Comparison of ENCODE assay signal across 8 cellular contexts in genomic region chr11:57658023-57658361, GRCh38. TPM values are rescaled to one million over a fixed set of nuclear protein-coding genes. Genes with fewer than 3 reads are reported as not detected.
A peak's percentile ranks its signal among the peaks of the same experiment; 100 is the strongest.
DNase-seq lines count a peak whose midpoint lies in the region; ATAC-seq, FAIRE-seq and TF ChIP-seq lines count a peak whose summit lies in the region.

No MANE protein-coding gene starts in this region.

- H3K4me1 ChIP-seq in SJCRH30 (no peaks in the 10 kb centered on the region), esophagus squamous epithelium (peaks cover 4 to 32% (median 13%) of the 10 kb centered on the region in 3 donors)

- no peak for ATAC-seq in HG03521 (IDR thresholded peaks at IDR 0.05; ENCODE audit: unreplicated experiment)

- intact Hi-C loops in esophagus squamous epithelium (cut with DNase I): no loop called here

- 0 to 1% methylated on average over 8 of the region's 8 CpGs for WGBS in esophagus squamous epithelium, 2 donors

- no peaks in the 10 kb centered on the region for H3K9me3 ChIP-seq in SJCRH30 (replicated peaks)
- H3K9me3 ChIP-seq in esophagus squamous epithelium: no peaks in the 10 kb centered on the region

- peak overlapping the region; percentile 82 for H3K4me3 ChIP-seq in GM12875 (ENCODE audit: low read depth, low read length)
- H3K4me3 ChIP-seq in SJCRH30: peak overlapping the region; percentile 79
- peak overlapping the region; percentile 49 to 89 (median 68) for H3K4me3 ChIP-seq in esophagus squamous epithelium
- peak overlapping the region; percentile 71 for H3K4me3 ChIP-seq in retinal pigment epithelial cell (ENCODE audit: low read length)

- FAIRE-seq in GM19239 (lab: Jason Lieb, UNC): no peak

- no peaks in the 10 kb centered on the region for H3K27me3 ChIP-seq in SJCRH30
- peaks cover 0 to 3% (median 0%) of the 10 kb centered on the region in 4 donors for H3K27me3 ChIP-seq in esophagus squamous epithelium

- DNase-seq in SJCRH30: no peak
- DNase-seq in esophagus squamous epithelium (lab: John Stamatoyannopoulos, UW): no peak
- DNase-seq in retinal pigment epithelial cell (ENCODE audit: low read depth): no peak
- DNase-seq in NCI-H446 (lab: John Stamatoyannopoulos, UW): no peak
- no peak for DNase-seq in AG08396 (ENCODE audit: low spot score)
- DNase-seq in GM19239 (ENCODE audit: insufficient read length, low spot score): no peak

- TF ChIP-seq POLR2A in esophagus squamous epithelium (IDR thresholded peaks at IDR 0.05): no peak

- H3K36me3 ChIP-seq in SJCRH30 (peaks cover 24% of the 10 kb centered on the region), esophagus squamous epithelium (peaks cover 9 to 43% (median 13%) of the 10 kb centered on the region in 3 donors)

- no peak for TF ChIP-seq CTCF in GM12875 (IDR thresholded peaks at IDR 0.05; ENCODE audit: borderline replicate concordance, insufficient read depth, low read depth, low read length)
- TF ChIP-seq CTCF in esophagus squamous epithelium (IDR thresholded peaks at IDR 0.05): no peak
- TF ChIP-seq CTCF in retinal pigment epithelial cell (conservative IDR thresholded peaks at IDR 0.05; ENCODE audit: low read depth, low read length): no peak

- H3K27ac ChIP-seq in SJCRH30: peak overlapping the region; percentile 9; the same call in 1 of the 2 replicates
- H3K27ac ChIP-seq in esophagus squamous epithelium: peak overlapping the region; percentile 64 to 96 (median 92)

RNA-seq across cellular contexts. Expression of gene CLP1, which starts 0.4 kb away (rescaled TPM):
- total RNA-seq in SJCRH30 (2014; rRNA removed; shearing (Covaris generic)): 26.5 and 27.4 TPM in 2 replicates
- total RNA-seq in esophagus squamous epithelium: 10 to 100 TPM in 3 of 4 donors, 1 to 10 TPM in 1; 9.5 to 26.6 (median 14.7) TPM

RNA-seq across cellular contexts. Expression of gene YPEL4, which starts 8.3 kb away (rescaled TPM):
- total RNA-seq in SJCRH30 (2014; rRNA removed; shearing (Covaris generic)): 0.04 TPM in 1 of 2 replicates, not detected in the other
- under 1 TPM in 2 of 4 donors, not detected in 2; 0.56 to 0.95 TPM for total RNA-seq in esophagus squamous epithelium

RNA-seq across cellular contexts. Expression of gene ZDHHC5, which starts 9.9 kb away (rescaled TPM):
- total RNA-seq in SJCRH30 (2014; rRNA removed; shearing (Covaris generic)): 45.6 and 46.6 TPM in 2 replicates
- total RNA-seq in esophagus squamous epithelium: 10 to 100 TPM; 61.4 to 98.4 (median 76.7) TPM

RNA-seq across cellular contexts. Expression of gene MED19, which starts 54.0 kb away (rescaled TPM):
- 28.1 and 28.6 TPM in 2 replicates for total RNA-seq in SJCRH30 (2014; rRNA removed; shearing (Covaris generic))
- total RNA-seq in esophagus squamous epithelium: 10 to 100 TPM in 2 of 4 donors, 1 to 10 TPM in 2; 8.0 to 21.2 (median 9.8) TPM

RNA-seq across cellular contexts. Expression of gene TMX2, which starts 54.4 kb away (rescaled TPM):
- total RNA-seq in SJCRH30 (2014; rRNA removed; shearing (Covaris generic)): 125 and 132 TPM in 2 replicates
- 10 to 100 TPM; 44.0 to 82.0 (median 70.9) TPM for total RNA-seq in esophagus squamous epithelium
